8 cellular contexts compared by ENCODE assay signal in genomic region chr13:73849292-73849691, GRCh38.
A peak's percentile ranks its signal among the peaks of the same experiment; 100 is the strongest.
DNase-seq lines count a peak whose midpoint lies in the region; ATAC-seq and TF ChIP-seq lines count a peak whose summit lies in the region.

No MANE protein-coding gene starts in this region.

- no peak overlapping the region for H3K27ac ChIP-seq in ascending aorta

- H3K9me3 Mint-ChIP-seq in activated T-cell treated with anti-CD3 and anti-CD28 coated beads, Interleukin-2, amount 50 U/mL, for 72 hours, result no peaks in the 10 kb centered on the region
- no peaks in the 10 kb centered on the region for H3K9me3 Mint-ChIP-seq in naive B cell

- peaks cover 4 to 6% of the 10 kb centered on the region in 2 donors for H3K36me3 Mint-ChIP-seq in activated T-cell treated with anti-CD3 and anti-CD28 coated beads, Interleukin-2, amount 50 U/mL, for 72 hours (ENCODE audit: insufficient read depth in 2 of 2)
- peaks cover 10 to 15% of the 10 kb centered on the region in 2 donors for H3K36me3 Mint-ChIP-seq in naive B cell

- no peaks in the 10 kb centered on the region for H3K27me3 Mint-ChIP-seq in activated T-cell treated with anti-CD3 and anti-CD28 coated beads, Interleukin-2, amount 50 U/mL, for 72 hours (ENCODE audit: low read depth)
- no peaks in the 10 kb centered on the region for H3K27me3 Mint-ChIP-seq in naive B cell

- H3K36me3 ChIP-seq in ascending aorta, result peaks cover 0 to 9% of the 10 kb centered on the region in 2 donors

- no peak for ATAC-seq in activated T-cell treated with anti-CD3 and anti-CD28 coated beads, Interleukin-2, amount 50 U/mL, for 72 hours (replicated peaks in 1 of 2)
- ATAC-seq in naive B cell (ENCODE audit: low read depth in 2 of 2), result peak; percentile 28 to 41

- TF ChIP-seq CTCF in ascending aorta (IDR thresholded peaks at IDR 0.05), result peak in 2 of 3 experiments; percentile 18 to 29

- H3K4me1 Mint-ChIP-seq in activated T-cell treated with anti-CD3 and anti-CD28 coated beads, Interleukin-2, amount 50 U/mL, for 72 hours (ENCODE audit: low read depth), result peaks cover 19% of the 10 kb centered on the region
- H3K4me1 Mint-ChIP-seq in naive B cell, result peaks cover 7 to 11% (median 10%) of the 10 kb centered on the region in 3 donors

- peak overlapping the region; percentile 88 for H3K27ac Mint-ChIP-seq in activated T-cell treated with anti-CD3 and anti-CD28 coated beads, Interleukin-2, amount 50 U/mL, for 72 hours
- H3K27ac Mint-ChIP-seq in naive B cell, result peak overlapping the region in 3 of 6 donors; percentile 1 to 60 (median 47)

- intact Hi-C loops in ascending aorta (cut with DNase I), result no loop called here

- H3K9me3 ChIP-seq in ascending aorta, result no peaks in the 10 kb centered on the region

- DNase-seq in activated T-cell treated with anti-CD3 and anti-CD28 coated beads, Interleukin-2, amount 50 U/mL, for 72 hours, result no peak
- DNase-seq in activated T-cell treated with anti-CD3 and anti-CD28 coated beads for 4 hours, result no peak
- peak; percentile 78 for DNase-seq in HT-29 (ENCODE audit: low spot score)
- DNase-seq in ascending aorta (ENCODE audit: low spot score in 2 of 2), result no peak
- DNase-seq in naive B cell, result no peak
- DNase-seq in NCI-H345 (lab: John Stamatoyannopoulos, UW), result no peak
- no peak for DNase-seq in AML-193 (lab: John Stamatoyannopoulos, UW)
- DNase-seq in NK-92 (lab: John Stamatoyannopoulos, UW; ENCODE audit: unreplicated experiment), result no peak

- H3K4me3 ChIP-seq in ascending aorta, result no peak overlapping the region

- no peaks in the 10 kb centered on the region for H3K4me1 ChIP-seq in ascending aorta

- no peaks in the 10 kb centered on the region for H3K27me3 ChIP-seq in ascending aorta

- peak overlapping the region in 1 of 2 donors; percentile 57 for H3K4me3 Mint-ChIP-seq in activated T-cell treated with anti-CD3 and anti-CD28 coated beads, Interleukin-2, amount 50 U/mL, for 72 hours
- H3K4me3 Mint-ChIP-seq in naive B cell, result no peak overlapping the region

Comparison
In these comparisons a context has a peak if more than half of its experiments do, and no peak if none do; other contexts are left out.
1. ATAC-seq: peak in naive B cell (2 of 2); none in activated T-cell treated with anti-CD3 and anti-CD28 coated beads, Interleukin-2, amount 50 U/mL, for 72 hours (0 of 2).